Comparison of ENCODE assay signal across 21 cellular contexts in genomic region chr3:39281533-39281932, GRCh38. TPM values are rescaled to one million over a fixed set of nuclear protein-coding genes. Genes with fewer than 3 reads are reported as not detected.
A peak's percentile ranks its signal among the peaks of the same experiment; 100 is the strongest.
DNase-seq lines count a peak whose midpoint lies in the region; ATAC-seq, FAIRE-seq and TF ChIP-seq lines count a peak whose summit lies in the region.
"Had no signal": no experiment of that assay in that cellular context is flagged by ENCODE, and none has a peak within 500 bp of the region (broad histone marks: within the 10 kb centered on the region; RNA-seq: fewer than 3 reads in every experiment).

No MANE protein-coding gene starts in this region.

- H3K79me1 ChIP-seq in H9 (ENCODE audit: insufficient read depth, low read depth, low read length, poor library complexity, severe bottlenecking), result no peaks in the 10 kb centered on the region

- H3K9ac ChIP-seq in H9 (ENCODE audit: extremely low read depth, insufficient read length, low read length) (no peak overlapping the region), K562 (ENCODE audit: insufficient read depth in 1 of 2, low read depth in 2 of 2, low read length in 2 of 2) (no peak overlapping the region)

- no peaks in the 10 kb centered on the region for H3K4me1 ChIP-seq in H9 (ENCODE audit: insufficient read depth, low read length)
- H3K4me1 ChIP-seq in K562 (replicated peaks in 1 of 2; ENCODE audit: control insufficient read depth in 2 of 2, insufficient read depth in 2 of 2, low read length in 2 of 2), result peaks cover 0 to 8% of the 10 kb centered on the region in 2 experiments; a peak in 3 of 5 replicates
- peaks cover 0 to 23% (median 6%) of the 10 kb centered on the region in 4 donors for H3K4me1 ChIP-seq in tibial nerve

- DNase-seq in T-helper 1 cell, result no peak
- no peak for DNase-seq in H9
- no peak for DNase-seq in K562 (ENCODE audit: extremely low read depth in 1 of 4, low spot score in 3 of 4)
- DNase-seq in neural crest cell (ENCODE audit: low read depth, low spot score), result no peak
- DNase-seq in tibial nerve (ENCODE audit: low spot score in 2 of 2), result no peak
- DNase-seq: activated T-cell treated with anti-CD3 and anti-CD28 coated beads, Interleukin-2, amount 50 U/mL, for 1 hour; CD8-positive, alpha-beta T cell; DND-41; KBM-7; NCI-H1092 treated with DMSO at 0.1 percent for 48 hours; NCI-H526 treated with DMSO at 0.1 percent for 48 hours had no signal

- H3K4me3 ChIP-seq in K562 (no peak overlapping the region), tibial nerve (no peak overlapping the region)
- H3K4me3 ChIP-seq: cardiac muscle cell, skin epidermis had no signal

- no peak overlapping the region for H2BK5ac ChIP-seq in H9 (ENCODE audit: insufficient read length, low read length)

- no peak overlapping the region for H2BK15ac ChIP-seq in H9 (ENCODE audit: low read depth, low read length)

- TF ChIP-seq POLR2A in K562 (conservative IDR thresholded peaks at IDR 0.05), result no peak
- TF ChIP-seq POLR2A in tibial nerve (IDR thresholded peaks at IDR 0.05), result no peak

- H3K4me2 ChIP-seq in H9 (ENCODE audit: insufficient read depth, insufficient read length, low read length) (no peak overlapping the region), K562 (ENCODE audit: insufficient read depth, low read length) (no peak overlapping the region)

- no peak overlapping the region for H3K18ac ChIP-seq in H9 (ENCODE audit: insufficient read length, low read depth, low read length)

- TF ChIP-seq EP300 in K562 (IDR thresholded peaks at IDR 0.05; ENCODE audit: low read length) (no peak), tibial nerve (IDR thresholded peaks at IDR 0.05) (no peak)

- no peak overlapping the region; the same call in 1 of the 2 replicates for H3K14ac ChIP-seq in H9 (ENCODE audit: insufficient read depth, low read length)

- intact Hi-C loops in K562 (cut with micrococcal nuclease), result no loop called here

- WGBS in H9 (ENCODE audit: extremely low coverage, insufficient read length, low lambda C conversion rate), result no CpG with 5 or more reads among the region's 9 CpGs
- 24% methylated on average over 9 of the region's 9 CpGs for WGBS in K562 (ENCODE audit: insufficient coverage, low coverage, missing lambda C conversion rate)
- WGBS in tibial nerve, 2 donors, result 79 to 80% methylated on average over 9 of the region's 9 CpGs

- no peaks in the 10 kb centered on the region for H3K79me2 ChIP-seq in H9 (ENCODE audit: insufficient read depth, low read length)
- no peaks in the 10 kb centered on the region for H3K79me2 ChIP-seq in K562 (ENCODE audit: control insufficient read depth, insufficient read depth, low read length)

- H3K36me3 ChIP-seq in K562 (ENCODE audit: control insufficient read depth, insufficient read depth, low read length) (no peaks in the 10 kb centered on the region), tibial nerve (no peaks in the 10 kb centered on the region)
- H3K36me3 ChIP-seq: cardiac muscle cell had no signal

- TF ChIP-seq CTCF in H9 (conservative IDR thresholded peaks at IDR 0.05) (no peak), K562 (IDR thresholded peaks at IDR 0.05 in 2 of 3, conservative IDR thresholded peaks at IDR 0.05 in 1 of 3; ENCODE audit: insufficient read depth in 2 of 3, low read depth in 1 of 3, low read length in 3 of 3) (no peak), neural crest cell (conservative IDR thresholded peaks at IDR 0.05) (no peak), tibial nerve (IDR thresholded peaks at IDR 0.05) (no peak)

- H3K27me3 Mint-ChIP-seq in T-helper 1 cell treated with Interleukin-12 subunit alpha and Interleukin-12 subunit beta and Interleukin-4 antibody, amounts not matched to agents 30 μg/mL and 1 μg/mL, for 36 hours (ENCODE audit: low read depth), result peaks cover 4% of the 10 kb centered on the region
- peaks cover 2% of the 10 kb centered on the region; the same call in 1 of the 2 replicates for H3K27me3 Mint-ChIP-seq in H9 (ENCODE audit: low read depth)
- peaks cover 3% of the 10 kb centered on the region for H3K27me3 Mint-ChIP-seq in neural crest cell (ENCODE audit: low read depth)

- no peak for TF ChIP-seq RAD21 in K562 (CRISPR knock-in tag; conservative IDR thresholded peaks at IDR 0.05 in 1 of 2, IDR thresholded peaks at IDR 0.05 in 1 of 2)

- H3K23ac ChIP-seq in H9 (ENCODE audit: insufficient read length, low read depth, low read length), result no peak overlapping the region

- H3K56ac ChIP-seq in H9 (ENCODE audit: insufficient read length, low read depth, low read length), result no peak overlapping the region

- no peak overlapping the region for H3K27ac ChIP-seq in H9 (ENCODE audit: insufficient read length, low read depth, low read length)
- no peak overlapping the region for H3K27ac ChIP-seq in K562 (ENCODE audit: extremely low read depth, low read depth, low read length)
- no peak overlapping the region for H3K27ac ChIP-seq in tibial nerve
- H3K27ac ChIP-seq: cardiac muscle cell had no signal

- H2AK5ac ChIP-seq in H9 (ENCODE audit: insufficient read length, low read length), result no peak overlapping the region

- no peak overlapping the region for H3K4ac ChIP-seq in H9 (ENCODE audit: low read depth, low read length)

- no peaks in the 10 kb centered on the region for H3K23me2 ChIP-seq in H9 (ENCODE audit: insufficient read length, low read depth, low read length, poor library complexity, severe bottlenecking)

- no peaks in the 10 kb centered on the region for H3K9me1 ChIP-seq in K562 (ENCODE audit: control insufficient read depth, insufficient read depth, low read length)

- POLR2A ChIA-PET in K562 (lab: Yijun Ruan, JAX), result no interaction called here

- ATAC-seq in K562 (no peak), GM21737 (IDR thresholded peaks at IDR 0.05; ENCODE audit: unreplicated experiment) (no peak), GM21447 (IDR thresholded peaks at IDR 0.05; ENCODE audit: unreplicated experiment) (no peak)
- ATAC-seq: CD8-positive, alpha-beta T cell had no signal

- H2BK12ac ChIP-seq in H9 (ENCODE audit: insufficient read length, low read depth, low read length), result no peak overlapping the region

- H3T11ph ChIP-seq in H9 (ENCODE audit: low read length), result no peak overlapping the region

- no TSS peak for BruUV-seq in K562 (replicated peaks; lab: Mats Ljungman, UMichigan)

- no peaks in the 10 kb centered on the region for H4K20me1 ChIP-seq in H9 (ENCODE audit: control insufficient read depth, insufficient read depth, insufficient read length)
- no peaks in the 10 kb centered on the region for H4K20me1 ChIP-seq in K562 (replicated peaks; ENCODE audit: control insufficient read depth, insufficient read depth, low read length)

- H2AFZ ChIP-seq in H9 (ENCODE audit: low read length) (no peak overlapping the region), K562 (ENCODE audit: low read depth, low read length) (no peak overlapping the region)

- no peak overlapping the region for H3K4me3 Mint-ChIP-seq in T-helper 1 cell treated with Interleukin-12 subunit alpha and Interleukin-12 subunit beta and Interleukin-4 antibody, amounts not matched to agents 30 μg/mL and 1 μg/mL, for 36 hours
- no peak overlapping the region for H3K4me3 Mint-ChIP-seq in H9
- no peak overlapping the region for H3K4me3 Mint-ChIP-seq in neural crest cell
- H3K4me3 Mint-ChIP-seq: CD8-positive, alpha-beta T cell; mesothelial cell of epicardium had no signal

- H3K9me3 Mint-ChIP-seq in T-helper 1 cell treated with Interleukin-12 subunit alpha and Interleukin-12 subunit beta and Interleukin-4 antibody, amounts not matched to agents 30 μg/mL and 1 μg/mL, for 36 hours, result no peaks in the 10 kb centered on the region
- H3K9me3 Mint-ChIP-seq in H9 (no peaks in the 10 kb centered on the region), neural crest cell (no peaks in the 10 kb centered on the region)
- H3K9me3 Mint-ChIP-seq: CD8-positive, alpha-beta T cell; mesothelial cell of epicardium had no signal

- H2BK120ac ChIP-seq in H9 (ENCODE audit: low read depth, low read length, poor library complexity, severe bottlenecking), result no peak overlapping the region

- in situ Hi-C loops in K562 (cut with MboI), result no loop called here

- no peak overlapping the region for H4K91ac ChIP-seq in H9 (ENCODE audit: insufficient read length, low read depth, low read length)

- CTCF ChIA-PET in K562 (lab: Yijun Ruan, JAX; ENCODE audit: low intra/inter-chr PET ratio), result no interaction called here

- no peak overlapping the region for H4K8ac ChIP-seq in H9 (replicated peaks; ENCODE audit: insufficient read length, low read depth, low read length)

- no peak for FAIRE-seq in K562 (lab: Jason Lieb, UNC)

- H3K9me3 ChIP-seq in H9 (ENCODE audit: control insufficient read depth, low read depth, low read length) (no peaks in the 10 kb centered on the region), K562 (replicated peaks; ENCODE audit: control insufficient read depth, insufficient read depth, low read depth, low read length) (no peaks in the 10 kb centered on the region), tibial nerve (no peaks in the 10 kb centered on the region)

- H3K27me3 ChIP-seq in H9 (ENCODE audit: insufficient read depth, low read length) (no peaks in the 10 kb centered on the region), K562 (ENCODE audit: control insufficient read depth in 2 of 2, insufficient read depth in 2 of 2, low read length in 2 of 2) (peaks cover 6 to 36% of the 10 kb centered on the region in 2 experiments; a peak in 4 of 5 replicates), tibial nerve (no peaks in the 10 kb centered on the region)
- H3K27me3 ChIP-seq: cardiac muscle cell had no signal

- peaks cover 3% of the 10 kb centered on the region for H3K36me3 Mint-ChIP-seq in T-helper 1 cell treated with Interleukin-12 subunit alpha and Interleukin-12 subunit beta and Interleukin-4 antibody, amounts not matched to agents 30 μg/mL and 1 μg/mL, for 36 hours (ENCODE audit: low read depth)
- H3K36me3 Mint-ChIP-seq in H9 (ENCODE audit: insufficient read depth in 1 of 3, low read depth in 3 of 3), result no peaks in the 10 kb centered on the region
- no peaks in the 10 kb centered on the region for H3K36me3 Mint-ChIP-seq in neural crest cell (ENCODE audit: low read depth)
- H3K36me3 Mint-ChIP-seq: CD8-positive, alpha-beta T cell; mesothelial cell of epicardium had no signal

- peak overlapping the region; percentile 27 for H3K27ac Mint-ChIP-seq in T-helper 1 cell treated with Interleukin-12 subunit alpha and Interleukin-12 subunit beta and Interleukin-4 antibody, amounts not matched to agents 30 μg/mL and 1 μg/mL, for 36 hours
- peak overlapping the region in 2 of 3 experiments; percentile 8 to 25; a peak in 1 of 7 replicates for H3K27ac Mint-ChIP-seq in H9
- H3K27ac Mint-ChIP-seq in neural crest cell (ENCODE audit: unreplicated experiment), result peak overlapping the region; percentile 92
- H3K27ac Mint-ChIP-seq: CD8-positive, alpha-beta T cell; mesothelial cell of epicardium had no signal

- peaks cover 52% of the 10 kb centered on the region for H3K4me1 Mint-ChIP-seq in T-helper 1 cell treated with Interleukin-12 subunit alpha and Interleukin-12 subunit beta and Interleukin-4 antibody, amounts not matched to agents 30 μg/mL and 1 μg/mL, for 36 hours (ENCODE audit: low read depth)
- H3K4me1 Mint-ChIP-seq in H9, result peaks cover 10 to 14% of the 10 kb centered on the region in 2 experiments
- H3K4me1 Mint-ChIP-seq in neural crest cell, result peaks cover 6% of the 10 kb centered on the region

- H2BK20ac ChIP-seq in H9 (ENCODE audit: low read depth, low read length, poor library complexity, severe bottlenecking), result no peak overlapping the region

- H4K5ac ChIP-seq in H9 (ENCODE audit: insufficient read length, low read depth, low read length), result no peak overlapping the region

RNA-seq across cellular contexts. Expression of gene CX3CR1, which starts 1.7 kb away (rescaled TPM):
- total RNA-seq in H9 (2021) (0.09 TPM in 1 of 2 replicates, not detected in the other), K562 (2014; rRNA removed) (not detected in 2 replicates), K562 (2014; rRNA removed; fragmentation: Illumina TruSeq; extraction: Trizol) (not detected in 2 replicates), K562 (2015; rRNA removed; fragmentation: Illumina TruSeq; extraction: Trizol) (not detected in 2 replicates), K562 (2021) (not detected in 2 replicates), neural crest cell (0.26 TPM in 1 of 2 replicates, not detected in the other), tibial nerve (1 to 10 TPM in 3 of 4 donors, not detected in 1; 2.2 to 4.4 (median 3.1) TPM)
- not detected in 2 replicates for total RNA-seq in K562 (2011; cell fraction: chromatin; rRNA removed; ENCODE audit: low replicate concordance)
- not detected in 2 replicates for total RNA-seq in K562 (2011; cell fraction: nucleolus; rRNA removed)
- total RNA-seq in K562 (2011; cell fraction: nucleoplasm; rRNA removed), result not detected in 2 replicates
- polyA plus RNA-seq in K562 (2011; rRNA removed) (0.21 TPM in 1 of 2 replicates, not detected in the other), K562 (2014; fragmentation: Illumina TruSeq; extraction: Trizol) (not detected in 2 replicates), K562 (2014; fragmentation: Nextera tagmentation; extraction: Ambion mirVana) (not detected), K562 (2014; rRNA removed) (0.03 TPM in 1 of 2 replicates, not detected in the other)
- not detected in 2 replicates for polyA plus RNA-seq in K562 (2011; cell fraction: cytosol; rRNA removed)
- not detected in 2 replicates for polyA plus RNA-seq in K562 (2011; cell fraction: nucleus; rRNA removed)
- 0.17 TPM in 1 of 2 replicates, not detected in the other for polyA plus RNA-seq in K562 (2012)
- not detected in 2 replicates for polyA minus RNA-seq in K562 (2011; rRNA and poly(A)+ RNA removed)
- not detected in 2 replicates for polyA minus RNA-seq in K562 (2011; cell fraction: cytosol; rRNA and poly(A)+ RNA removed)
- polyA minus RNA-seq in K562 (2011; cell fraction: nucleus; rRNA and poly(A)+ RNA removed), result not detected in 2 replicates
- total RNA-seq: A172, kidney epithelial cell had no signal

RNA-seq across cellular contexts. Expression of gene CCR8, which starts 48.0 kb away (rescaled TPM):
- total RNA-seq in H9 (2021), result 0.31 and 0.64 TPM in 2 replicates
- not detected in 2 replicates for total RNA-seq in K562 (2011; cell fraction: chromatin; rRNA removed; ENCODE audit: low replicate concordance)
- not detected in 2 replicates for total RNA-seq in K562 (2011; cell fraction: nucleolus; rRNA removed)
- total RNA-seq in K562 (2011; cell fraction: nucleoplasm; rRNA removed), result not detected in 2 replicates
- total RNA-seq in K562 (2014; rRNA removed), result not detected in 2 replicates
- total RNA-seq in K562 (2014; rRNA removed; fragmentation: Illumina TruSeq; extraction: Trizol), result not detected in 2 replicates
- total RNA-seq in K562 (2015; rRNA removed; fragmentation: Illumina TruSeq; extraction: Trizol), result not detected in 2 replicates
- not detected in 2 replicates for total RNA-seq in K562 (2021)
- polyA plus RNA-seq in K562 (2011; rRNA removed), result not detected in 2 replicates
- polyA plus RNA-seq in K562 (2011; cell fraction: cytosol; rRNA removed), result 0.04 TPM in 1 of 2 replicates, not detected in the other
- polyA plus RNA-seq in K562 (2011; cell fraction: nucleus; rRNA removed), result not detected in 2 replicates
- 0.09 TPM in 1 of 2 replicates, not detected in the other for polyA plus RNA-seq in K562 (2012)
- not detected in 2 replicates for polyA plus RNA-seq in K562 (2014; fragmentation: Illumina TruSeq; extraction: Trizol)
- polyA plus RNA-seq in K562 (2014; fragmentation: Nextera tagmentation; extraction: Ambion mirVana), result not detected
- polyA plus RNA-seq in K562 (2014; rRNA removed), result not detected in 2 replicates
- not detected in 2 replicates for polyA minus RNA-seq in K562 (2011; rRNA and poly(A)+ RNA removed)
- polyA minus RNA-seq in K562 (2011; cell fraction: cytosol; rRNA and poly(A)+ RNA removed), result not detected in 2 replicates
- not detected in 2 replicates for polyA minus RNA-seq in K562 (2011; cell fraction: nucleus; rRNA and poly(A)+ RNA removed)
- not detected in 2 replicates for total RNA-seq in neural crest cell
- total RNA-seq in tibial nerve, result not detected
- total RNA-seq: A172, cardiac muscle cell, kidney epithelial cell, mesothelial cell of epicardium, urinary bladder had no signal
- polyA plus RNA-seq: adipose tissue, cardiac muscle cell, urinary bladder had no signal

Comparison
In these comparisons a context has a peak if more than half of its experiments do, and no peak if none do; other contexts are left out.
1. H3K27ac Mint-ChIP-seq: peak in every context shown above with its lines; median percentile 92 in neural crest cell; 27 in T-helper 1 cell treated with Interleukin-12 subunit alpha and Interleukin-12 subunit beta and Interleukin-4 antibody, amounts not matched to agents 30 μg/mL and 1 μg/mL, for 36 hours; 16 in H9.